Comparison of ENCODE assay signal across 17 cellular contexts in genomic region chr13:26423634-26424033, GRCh38.
DNase-seq lines count a peak whose midpoint lies in the region; ATAC-seq, FAIRE-seq and TF ChIP-seq lines count a peak whose summit lies in the region.
"Had no signal": no experiment of that assay in that cellular context is flagged by ENCODE, and none has a peak within 500 bp of the region (broad histone marks: within the 10 kb centered on the region; RNA-seq: fewer than 3 reads in every experiment).

No MANE protein-coding gene starts in this region.

- H3K9me3 ChIP-seq in astrocyte (ENCODE audit: insufficient read depth, low read depth, low read length) = no peaks in the 10 kb centered on the region
- H3K9me3 ChIP-seq in right atrium auricular region = no peaks in the 10 kb centered on the region
- no peaks in the 10 kb centered on the region for H3K9me3 ChIP-seq in SJCRH30 (replicated peaks)

- DNase-seq in AG20443 (ENCODE audit: low spot score) (peak; percentile 65), astrocyte (ENCODE audit: low read depth) (peak; percentile 2), right atrium auricular region (ENCODE audit: low spot score) (peak; percentile 60), sciatic nerve (ENCODE audit: low spot score) (no peak), SJCRH30 (no peak), GDM1 (lab: John Stamatoyannopoulos, UW) (no peak), D341Med (ENCODE audit: low spot score) (no peak)
- DNase-seq in activated CD4-positive, alpha-beta memory T cell treated with anti-CD3 and anti-CD28 coated beads, Interleukin-2, amount 10 ng/mL, durations not matched to agents 7 days and 5 days = no peak
- DNase-seq: ACHN; activated CD4-positive, alpha-beta T cell treated with anti-CD3 and anti-CD28 coated beads, Interleukin-2, amount 50 U/mL, for 1 hour; activated effector memory CD4-positive, alpha-beta T cell treated with Interleukin-2 at 50 U/mL for 16 hours; DMS153; Karpas-422; naive thymus-derived CD8-positive, alpha-beta T cell; NCI-H2081 had no signal

- H3K36me3 Mint-ChIP-seq in astrocyte (ENCODE audit: low read depth, unreplicated experiment) = no peaks in the 10 kb centered on the region
- H3K36me3 Mint-ChIP-seq in activated CD4-positive, alpha-beta memory T cell treated with anti-CD3 and anti-CD28 coated beads, Interleukin-2, amount 10 ng/mL, durations not matched to agents 7 days and 5 days (ENCODE audit: low read depth) = no peaks in the 10 kb centered on the region

- POLR2A ChIA-PET in activated CD4-positive, alpha-beta memory T cell treated with anti-CD3 and anti-CD28 coated beads, Interleukin-2, amount 10 ng/mL, durations not matched to agents 7 days and 5 days (lab: Charles Lee) = no interaction called here

- peak overlapping the region; percentile 95 for H3K27ac Mint-ChIP-seq in astrocyte (ENCODE audit: unreplicated experiment)
- H3K27ac Mint-ChIP-seq in activated CD4-positive, alpha-beta memory T cell treated with anti-CD3 and anti-CD28 coated beads, Interleukin-2, amount 10 ng/mL, durations not matched to agents 7 days and 5 days = no peak overlapping the region
- H3K27ac Mint-ChIP-seq: naive thymus-derived CD8-positive, alpha-beta T cell; T-helper 1 cell treated with Interleukin-12 subunit alpha and Interleukin-12 subunit beta and Interleukin-4 antibody, amounts not matched to agents 30 μg/mL and 1 μg/mL, for 36 hours had no signal

- peaks cover 14% of the 10 kb centered on the region for H3K4me1 Mint-ChIP-seq in astrocyte (ENCODE audit: low read depth, unreplicated experiment)
- no peaks in the 10 kb centered on the region for H3K4me1 Mint-ChIP-seq in activated CD4-positive, alpha-beta memory T cell treated with anti-CD3 and anti-CD28 coated beads, Interleukin-2, amount 10 ng/mL, durations not matched to agents 7 days and 5 days
- H3K4me1 Mint-ChIP-seq: naive thymus-derived CD8-positive, alpha-beta T cell had no signal

- no peak overlapping the region for H3K4me3 ChIP-seq in astrocyte (ENCODE audit: insufficient read depth, low read depth, low read length)
- H3K4me3 ChIP-seq in right atrium auricular region = no peak overlapping the region
- no peak overlapping the region for H3K4me3 ChIP-seq in SJCRH30

- no peak overlapping the region for H3K9ac ChIP-seq in astrocyte (ENCODE audit: low read length)

- no peaks in the 10 kb centered on the region for H3K36me3 ChIP-seq in astrocyte (ENCODE audit: insufficient read depth, low read length)
- H3K36me3 ChIP-seq in right atrium auricular region = no peaks in the 10 kb centered on the region
- H3K36me3 ChIP-seq in SJCRH30 = no peaks in the 10 kb centered on the region

- no peaks in the 10 kb centered on the region for H4K20me1 ChIP-seq in astrocyte (ENCODE audit: insufficient read depth, low read length)

- intact Hi-C loops in sciatic nerve (cut with DNase I) = loop anchor here (5.0 kb wide), 1 partner anchor 276 kb away; no protein-coding TSS in a partner anchor

- H2AFZ ChIP-seq in astrocyte (ENCODE audit: low read depth, low read length) = no peak overlapping the region

- H3K4me2 ChIP-seq in astrocyte (ENCODE audit: low read length) = no peak overlapping the region

- H3K4me3 Mint-ChIP-seq in astrocyte (ENCODE audit: unreplicated experiment) = no peak overlapping the region
- no peak overlapping the region for H3K4me3 Mint-ChIP-seq in activated CD4-positive, alpha-beta memory T cell treated with anti-CD3 and anti-CD28 coated beads, Interleukin-2, amount 10 ng/mL, durations not matched to agents 7 days and 5 days
- H3K4me3 Mint-ChIP-seq: naive thymus-derived CD8-positive, alpha-beta T cell; T-helper 1 cell treated with Interleukin-12 subunit alpha and Interleukin-12 subunit beta and Interleukin-4 antibody, amounts not matched to agents 30 μg/mL and 1 μg/mL, for 36 hours had no signal

- TF ChIP-seq CTCF in astrocyte (IDR thresholded peaks at IDR 0.05; ENCODE audit: insufficient read depth, low read depth, low read length) = no peak
- no peak for TF ChIP-seq CTCF in right atrium auricular region (IDR thresholded peaks at IDR 0.05)

- CTCF ChIA-PET in activated CD4-positive, alpha-beta memory T cell treated with anti-CD3 and anti-CD28 coated beads, Interleukin-2, amount 10 ng/mL, durations not matched to agents 7 days and 5 days (lab: Charles Lee) = no interaction called here

- H3K27ac ChIP-seq in astrocyte (ENCODE audit: low read depth, low read length) = no peak overlapping the region
- H3K27ac ChIP-seq in right atrium auricular region = peak overlapping the region; percentile 69 to 73
- H3K27ac ChIP-seq in SJCRH30 = no peak overlapping the region

- peak; percentile 70 for ATAC-seq in sciatic nerve
- ATAC-seq: naive thymus-derived CD8-positive, alpha-beta T cell had no signal

- no peak for FAIRE-seq in astrocyte (lab: Jason Lieb, UNC)
- FAIRE-seq: GM12891 had no signal

- no peaks in the 10 kb centered on the region for H3K79me2 ChIP-seq in astrocyte (ENCODE audit: insufficient read depth, low read length)

- H3K27me3 ChIP-seq in astrocyte (ENCODE audit: insufficient read depth, low read length) (no peaks in the 10 kb centered on the region), right atrium auricular region (no peaks in the 10 kb centered on the region), SJCRH30 (no peaks in the 10 kb centered on the region)

- H3K27me3 Mint-ChIP-seq in astrocyte (ENCODE audit: low read depth, unreplicated experiment) = no peaks in the 10 kb centered on the region
- H3K27me3 Mint-ChIP-seq in activated CD4-positive, alpha-beta memory T cell treated with anti-CD3 and anti-CD28 coated beads, Interleukin-2, amount 10 ng/mL, durations not matched to agents 7 days and 5 days = no peaks in the 10 kb centered on the region

- H3K9me3 Mint-ChIP-seq in astrocyte (ENCODE audit: unreplicated experiment) = no peaks in the 10 kb centered on the region
- no peaks in the 10 kb centered on the region for H3K9me3 Mint-ChIP-seq in activated CD4-positive, alpha-beta memory T cell treated with anti-CD3 and anti-CD28 coated beads, Interleukin-2, amount 10 ng/mL, durations not matched to agents 7 days and 5 days
- H3K9me3 Mint-ChIP-seq: naive thymus-derived CD8-positive, alpha-beta T cell; T-helper 1 cell treated with Interleukin-12 subunit alpha and Interleukin-12 subunit beta and Interleukin-4 antibody, amounts not matched to agents 30 μg/mL and 1 μg/mL, for 36 hours had no signal

- H3K4me1 ChIP-seq in astrocyte (ENCODE audit: insufficient read depth, low read length) (peaks cover 3% of the 10 kb centered on the region), right atrium auricular region (peaks cover 0 to 23% of the 10 kb centered on the region in 2 donors), SJCRH30 (peaks cover 9% of the 10 kb centered on the region; the same call in 1 of the 2 replicates)

Comparison
In these comparisons a context has a peak if more than half of its experiments do, and no peak if none do; other contexts are left out.
1. DNase-seq: peak in AG20443 (single experiment), astrocyte (single experiment) and right atrium auricular region (single experiment); none in sciatic nerve (single experiment), SJCRH30 (0 of 2), activated CD4-positive, alpha-beta memory T cell treated with anti-CD3 and anti-CD28 coated beads, Interleukin-2, amount 10 ng/mL, durations not matched to agents 7 days and 5 days (single experiment), GDM1 (single experiment) and D341Med (single experiment).
2. H3K27ac ChIP-seq: peak in right atrium auricular region (2 of 2); none in astrocyte (single experiment) and SJCRH30 (single experiment).